Comparison of ENCODE assay signal across 20 cellular contexts in genomic region chr1:114720492-114720891, GRCh38. TPM values are rescaled to one million over a fixed set of nuclear protein-coding genes. Genes with fewer than 3 reads are reported as not detected.
DNase-seq lines count a peak whose midpoint lies in the region; ATAC-seq and TF ChIP-seq lines count a peak whose summit lies in the region.
"Had no signal": no experiment of that assay in that cellular context is flagged by ENCODE, and none has a peak within 500 bp of the region (broad histone marks: within the 10 kb centered on the region; RNA-seq: fewer than 3 reads in every experiment).

No MANE protein-coding gene starts in this region.

- H3K27ac Mint-ChIP-seq in activated T-cell treated with anti-CD3 and anti-CD28 coated beads, Interleukin-2, amount 50 U/mL, for 72 hours = peak overlapping the region; percentile 77
- peak overlapping the region; percentile 10 for H3K27ac Mint-ChIP-seq in activated T-helper 17 cell treated with anti-CD3 and anti-CD28 coated beads, Interleukin-2, amount 50 U/mL, for 72 hours
- H3K27ac Mint-ChIP-seq in stimulated activated effector memory CD8-positive, alpha-beta T cell treated with anti-CD3 and anti-CD28 coated beads, Interleukin-12 subunit alpha, Interleukin-12 subunit beta, amount 100 ng/mL, for 72 hours = peak overlapping the region; percentile 56
- H3K27ac Mint-ChIP-seq in CD8-positive, alpha-beta memory T cell = peak overlapping the region in 4 of 8 donors; percentile 15 to 61 (median 46)

- no peaks in the 10 kb centered on the region for H3K9me3 Mint-ChIP-seq in activated T-cell treated with anti-CD3 and anti-CD28 coated beads, Interleukin-2, amount 50 U/mL, for 72 hours
- no peaks in the 10 kb centered on the region for H3K9me3 Mint-ChIP-seq in activated T-cell treated with anti-CD3 and anti-CD28 coated beads, Interleukin-2, amount 50 U/mL, for 4 hours
- H3K9me3 Mint-ChIP-seq in activated T-helper 17 cell treated with anti-CD3 and anti-CD28 coated beads, Interleukin-2, amount 50 U/mL, for 72 hours = no peaks in the 10 kb centered on the region
- no peaks in the 10 kb centered on the region for H3K9me3 Mint-ChIP-seq in stimulated activated effector memory CD8-positive, alpha-beta T cell treated with anti-CD3 and anti-CD28 coated beads, Interleukin-12 subunit alpha, Interleukin-12 subunit beta, amount 100 ng/mL, for 72 hours
- H3K9me3 Mint-ChIP-seq in CD8-positive, alpha-beta memory T cell = no peaks in the 10 kb centered on the region

- H3K36me3 Mint-ChIP-seq in activated T-cell treated with anti-CD3 and anti-CD28 coated beads, Interleukin-2, amount 50 U/mL, for 72 hours (ENCODE audit: insufficient read depth in 2 of 2) = peaks cover 14 to 40% of the 10 kb centered on the region in 2 donors
- peaks cover 63% of the 10 kb centered on the region for H3K36me3 Mint-ChIP-seq in activated T-cell treated with anti-CD3 and anti-CD28 coated beads, Interleukin-2, amount 50 U/mL, for 4 hours (ENCODE audit: insufficient read depth)
- H3K36me3 Mint-ChIP-seq in activated T-helper 17 cell treated with anti-CD3 and anti-CD28 coated beads, Interleukin-2, amount 50 U/mL, for 72 hours (ENCODE audit: low read depth) = peaks cover 100% of the 10 kb centered on the region
- H3K36me3 Mint-ChIP-seq in stimulated activated effector memory CD8-positive, alpha-beta T cell treated with anti-CD3 and anti-CD28 coated beads, Interleukin-12 subunit alpha, Interleukin-12 subunit beta, amount 100 ng/mL, for 72 hours = peaks cover 100% of the 10 kb centered on the region
- peaks cover 6 to 88% (median 32%) of the 10 kb centered on the region in 3 donors for H3K36me3 Mint-ChIP-seq in CD8-positive, alpha-beta memory T cell

- ATAC-seq in activated T-cell treated with anti-CD3 and anti-CD28 coated beads, Interleukin-2, amount 50 U/mL, for 72 hours (replicated peaks in 1 of 2) = no peak
- ATAC-seq in activated T-cell treated with anti-CD3 and anti-CD28 coated beads, Interleukin-2, amount 50 U/mL, for 4 hours = no peak
- no peak for ATAC-seq in activated T-helper 17 cell treated with anti-CD3 and anti-CD28 coated beads, Interleukin-2, amount 50 U/mL, for 72 hours (replicated peaks)
- ATAC-seq in stimulated activated effector memory CD8-positive, alpha-beta T cell treated with anti-CD3 and anti-CD28 coated beads, Interleukin-12 subunit alpha, Interleukin-12 subunit beta, amount 100 ng/mL, for 72 hours = no peak
- ATAC-seq: A549, HCT116 had no signal

- CTCF ChIA-PET in CD8-positive, alpha-beta memory T cell (lab: Charles Lee) = interaction anchor here (0.9 kb wide), 1 partner anchor 60 kb away, joined by 3 read pairs; the partner anchor contains the start of gene SIKE1

- TF ChIP-seq RAD21 in liver (IDR thresholded peaks at IDR 0.05) = peak; percentile 31 to 43

- no peaks in the 10 kb centered on the region for H3K27me3 ChIP-seq in liver (ENCODE audit: control insufficient read depth in 4 of 4, insufficient read depth in 4 of 4, low read length in 3 of 4)
- H3K27me3 ChIP-seq in dorsolateral prefrontal cortex = no peaks in the 10 kb centered on the region
- no peaks in the 10 kb centered on the region for H3K27me3 ChIP-seq in CD8-positive, alpha-beta memory T cell (ENCODE audit: insufficient read depth, low read length, poor library complexity, severe bottlenecking)

- peaks cover 10 to 58% (median 41%) of the 10 kb centered on the region in 4 donors for H3K36me3 ChIP-seq in liver (ENCODE audit: control insufficient read depth in 4 of 4, insufficient read depth in 3 of 4, low read depth in 1 of 4, low read length in 3 of 4)
- H3K36me3 ChIP-seq in CD8-positive, alpha-beta memory T cell (ENCODE audit: insufficient read depth, low read length) = peaks cover 60% of the 10 kb centered on the region

- POLR2A ChIA-PET in CD8-positive, alpha-beta memory T cell (lab: Charles Lee) = no interaction called here

- H3K4me1 ChIP-seq in liver (ENCODE audit: control insufficient read depth in 4 of 4, insufficient read depth in 4 of 4, low read length in 3 of 4) = peaks cover 11 to 56% (median 46%) of the 10 kb centered on the region in 4 donors
- peaks cover 15% of the 10 kb centered on the region for H3K4me1 ChIP-seq in CD8-positive, alpha-beta memory T cell (ENCODE audit: insufficient read depth, low read length)

- peaks cover 29% of the 10 kb centered on the region for H3K4me1 Mint-ChIP-seq in activated T-cell treated with anti-CD3 and anti-CD28 coated beads, Interleukin-2, amount 50 U/mL, for 72 hours (ENCODE audit: low read depth)
- peaks cover 19% of the 10 kb centered on the region for H3K4me1 Mint-ChIP-seq in activated T-cell treated with anti-CD3 and anti-CD28 coated beads, Interleukin-2, amount 50 U/mL, for 4 hours (ENCODE audit: low read depth)
- peaks cover 11% of the 10 kb centered on the region for H3K4me1 Mint-ChIP-seq in activated T-helper 17 cell treated with anti-CD3 and anti-CD28 coated beads, Interleukin-2, amount 50 U/mL, for 72 hours
- peaks cover 21% of the 10 kb centered on the region for H3K4me1 Mint-ChIP-seq in stimulated activated effector memory CD8-positive, alpha-beta T cell treated with anti-CD3 and anti-CD28 coated beads, Interleukin-12 subunit alpha, Interleukin-12 subunit beta, amount 100 ng/mL, for 72 hours
- H3K4me1 Mint-ChIP-seq in CD8-positive, alpha-beta memory T cell = peaks cover 14 to 23% (median 20%) of the 10 kb centered on the region in 3 donors

- TF ChIP-seq CTCF in liver (IDR thresholded peaks at IDR 0.05; ENCODE audit: low read depth, low read length, missing input control) (no peak), dorsolateral prefrontal cortex (IDR thresholded peaks at IDR 0.05 in 54 of 56, conservative IDR thresholded peaks at IDR 0.05 in 2 of 56; ENCODE audit: low read depth in 1 of 56, partially characterized antibody in 56 of 56) (no peak)

- H3K27me3 Mint-ChIP-seq in activated T-cell treated with anti-CD3 and anti-CD28 coated beads, Interleukin-2, amount 50 U/mL, for 72 hours (ENCODE audit: low read depth) = no peaks in the 10 kb centered on the region
- no peaks in the 10 kb centered on the region for H3K27me3 Mint-ChIP-seq in activated T-cell treated with anti-CD3 and anti-CD28 coated beads, Interleukin-2, amount 50 U/mL, for 4 hours (ENCODE audit: low read depth)
- H3K27me3 Mint-ChIP-seq in activated T-helper 17 cell treated with anti-CD3 and anti-CD28 coated beads, Interleukin-2, amount 50 U/mL, for 72 hours = no peaks in the 10 kb centered on the region
- H3K27me3 Mint-ChIP-seq in CD8-positive, alpha-beta memory T cell = no peaks in the 10 kb centered on the region

- no peak overlapping the region for H3K9ac ChIP-seq in liver (ENCODE audit: low read depth in 1 of 2, low read length in 2 of 2)

- 35% methylated on average over 4 of the region's 4 CpGs for WGBS in liver

- intact Hi-C loops in dorsolateral prefrontal cortex (cut with DNase I) = no loop called here

- H3K4me3 Mint-ChIP-seq in activated T-cell treated with anti-CD3 and anti-CD28 coated beads, Interleukin-2, amount 50 U/mL, for 72 hours = no peak overlapping the region
- H3K4me3 Mint-ChIP-seq in activated T-cell treated with anti-CD3 and anti-CD28 coated beads, Interleukin-2, amount 50 U/mL, for 4 hours = no peak overlapping the region
- H3K4me3 Mint-ChIP-seq in activated T-helper 17 cell treated with anti-CD3 and anti-CD28 coated beads, Interleukin-2, amount 50 U/mL, for 72 hours = no peak overlapping the region
- no peak overlapping the region for H3K4me3 Mint-ChIP-seq in stimulated activated effector memory CD8-positive, alpha-beta T cell treated with anti-CD3 and anti-CD28 coated beads, Interleukin-12 subunit alpha, Interleukin-12 subunit beta, amount 100 ng/mL, for 72 hours
- H3K4me3 Mint-ChIP-seq in CD8-positive, alpha-beta memory T cell = peak overlapping the region in 1 of 7 donors; percentile 14

- H3K27ac ChIP-seq in liver (ENCODE audit: low read depth in 1 of 2, low read length in 2 of 2) (peak overlapping the region; percentile 48 to 59), dorsolateral prefrontal cortex (no peak overlapping the region)
- no peak overlapping the region for H3K27ac ChIP-seq in CD8-positive, alpha-beta memory T cell (ENCODE audit: low read depth, low read length)
- H3K27ac ChIP-seq: A549, C4-2B, HL-60 had no signal

- no peaks in the 10 kb centered on the region for H3K9me3 ChIP-seq in liver (ENCODE audit: control insufficient read depth in 4 of 4, low read length in 3 of 4)
- H3K9me3 ChIP-seq in CD8-positive, alpha-beta memory T cell (ENCODE audit: low read length) = no peaks in the 10 kb centered on the region
- H3K9me3 ChIP-seq: A549 had no signal

- H3K4me3 ChIP-seq in liver (ENCODE audit: low read depth in 1 of 3, low read length in 3 of 3) (no peak overlapping the region), dorsolateral prefrontal cortex (no peak overlapping the region)
- no peak overlapping the region for H3K4me3 ChIP-seq in CD8-positive, alpha-beta memory T cell (ENCODE audit: low read length)
- H3K4me3 ChIP-seq: A549 had no signal

- no peak for DNase-seq in activated T-cell treated with anti-CD3 and anti-CD28 coated beads, Interleukin-2, amount 50 U/mL, for 72 hours
- no peak for DNase-seq in activated T-cell treated with anti-CD3 and anti-CD28 coated beads, Interleukin-2, amount 50 U/mL, for 4 hours
- DNase-seq in stimulated activated effector memory CD8-positive, alpha-beta T cell treated with anti-CD3 and anti-CD28 coated beads, Interleukin-12 subunit alpha, Interleukin-12 subunit beta, amount 100 ng/mL, for 72 hours (ENCODE audit: low spot score in 2 of 2) = no peak
- DNase-seq in dorsolateral prefrontal cortex (no peak), mesenteric fat pad (ENCODE audit: low spot score) (no peak)
- DNase-seq in CD8-positive, alpha-beta memory T cell = no peak
- DNase-seq: DMS79, KG1, NCI-H1048, NCI-H226, NCI-H526, OCI-M1 had no signal

RNA-seq across cellular contexts. Expression of gene NRAS, which starts 3.9 kb away (rescaled TPM):
- 10 to 100 TPM; 63.8 to 73.6 TPM for total RNA-seq in activated T-cell treated with anti-CD3 and anti-CD28 coated beads, Interleukin-2, amount 50 U/mL, for 72 hours
- 10 to 100 TPM; 64.5 to 70.3 (median 67.6) TPM for total RNA-seq in activated T-cell treated with anti-CD3 and anti-CD28 coated beads, Interleukin-2, amount 50 U/mL, for 4 hours
- 10 to 100 TPM; 45.5 to 54.8 TPM for total RNA-seq in activated T-helper 17 cell treated with anti-CD3 and anti-CD28 coated beads, Interleukin-2, amount 50 U/mL, for 72 hours
- total RNA-seq in liver (10 to 100 TPM; 17.7 to 36.0 TPM), dorsolateral prefrontal cortex (10 to 100 TPM; 10.6 to 20.9 (median 16.0) TPM), mesenteric fat pad (32.3 TPM)
- 1 to 10 TPM; 6.7 to 9.1 TPM for polyA plus RNA-seq in liver
- 10 to 100 TPM; 77.6 to 78.2 TPM for total RNA-seq in CD8-positive, alpha-beta memory T cell
- polyA plus RNA-seq in CD8-positive, alpha-beta memory T cell = 27.1 TPM

RNA-seq across cellular contexts. Expression of gene AMPD1, which starts 25.1 kb away (rescaled TPM):
- total RNA-seq in activated T-cell treated with anti-CD3 and anti-CD28 coated beads, Interleukin-2, amount 50 U/mL, for 72 hours = under 1 TPM in 1 of 2 donors, not detected in 1; 0.17 TPM
- not detected for total RNA-seq in activated T-cell treated with anti-CD3 and anti-CD28 coated beads, Interleukin-2, amount 50 U/mL, for 4 hours
- not detected for total RNA-seq in activated T-helper 17 cell treated with anti-CD3 and anti-CD28 coated beads, Interleukin-2, amount 50 U/mL, for 72 hours
- total RNA-seq in liver = not detected
- polyA plus RNA-seq in liver = under 1 TPM in 1 of 2 donors, not detected in 1; 0.03 TPM
- not detected for total RNA-seq in dorsolateral prefrontal cortex
- total RNA-seq in mesenteric fat pad = not detected
- not detected for total RNA-seq in CD8-positive, alpha-beta memory T cell
- not detected for polyA plus RNA-seq in CD8-positive, alpha-beta memory T cell
- total RNA-seq: G401, M059J had no signal
- polyA plus RNA-seq: A549 had no signal

RNA-seq across cellular contexts. Expression of gene CSDE1, which starts 37.3 kb away (rescaled TPM):
- total RNA-seq in activated T-cell treated with anti-CD3 and anti-CD28 coated beads, Interleukin-2, amount 50 U/mL, for 72 hours = 100 to 1,000 TPM; 478 to 479 TPM
- total RNA-seq in activated T-cell treated with anti-CD3 and anti-CD28 coated beads, Interleukin-2, amount 50 U/mL, for 4 hours = 100 to 1,000 TPM; 460 to 486 (median 469) TPM
- total RNA-seq in activated T-helper 17 cell treated with anti-CD3 and anti-CD28 coated beads, Interleukin-2, amount 50 U/mL, for 72 hours = 100 to 1,000 TPM; 465 to 604 TPM
- total RNA-seq in liver (100 to 1,000 TPM; 178 to 376 TPM), dorsolateral prefrontal cortex (100 to 1,000 TPM; 340 to 487 (median 404) TPM), mesenteric fat pad (715 TPM)
- polyA plus RNA-seq in liver = 10 to 100 TPM; 63.7 to 84.7 TPM
- total RNA-seq in CD8-positive, alpha-beta memory T cell = 100 to 1,000 TPM; 481 to 513 TPM
- 357 TPM for polyA plus RNA-seq in CD8-positive, alpha-beta memory T cell

RNA-seq across cellular contexts. Expression of gene DENND2C, which starts 50.6 kb away (rescaled TPM):
- total RNA-seq in activated T-cell treated with anti-CD3 and anti-CD28 coated beads, Interleukin-2, amount 50 U/mL, for 72 hours = 1 to 10 TPM in 1 of 2 donors, under 1 TPM in 1; 0.88 to 2.2 TPM
- total RNA-seq in activated T-cell treated with anti-CD3 and anti-CD28 coated beads, Interleukin-2, amount 50 U/mL, for 4 hours = under 1 TPM; 0.20 to 0.27 (median 0.21) TPM
- total RNA-seq in activated T-helper 17 cell treated with anti-CD3 and anti-CD28 coated beads, Interleukin-2, amount 50 U/mL, for 72 hours = 1 to 10 TPM; 1.0 to 1.4 TPM
- 1 to 10 TPM; 1.3 to 5.6 TPM for total RNA-seq in liver
- 1 to 10 TPM; 1.9 to 4.9 TPM for polyA plus RNA-seq in liver
- 1 to 10 TPM in 103 of 120 experiments, under 1 TPM in 17; 0.66 to 3.0 (median 1.3) TPM for total RNA-seq in dorsolateral prefrontal cortex
- 2.6 TPM for total RNA-seq in mesenteric fat pad
- total RNA-seq in CD8-positive, alpha-beta memory T cell = under 1 TPM; 0.59 to 0.75 TPM
- polyA plus RNA-seq in CD8-positive, alpha-beta memory T cell = 0.47 TPM

RNA-seq across cellular contexts. Expression of gene SIKE1, which starts 60.0 kb away (rescaled TPM):
- 10 to 100 TPM; 55.7 to 64.7 TPM for total RNA-seq in activated T-cell treated with anti-CD3 and anti-CD28 coated beads, Interleukin-2, amount 50 U/mL, for 72 hours
- 10 to 100 TPM; 69.2 to 84.7 (median 77.5) TPM for total RNA-seq in activated T-cell treated with anti-CD3 and anti-CD28 coated beads, Interleukin-2, amount 50 U/mL, for 4 hours
- total RNA-seq in activated T-helper 17 cell treated with anti-CD3 and anti-CD28 coated beads, Interleukin-2, amount 50 U/mL, for 72 hours = 10 to 100 TPM; 55.9 to 86.3 TPM
- 10 to 100 TPM; 23.2 to 40.4 TPM for total RNA-seq in liver
- polyA plus RNA-seq in liver = 10 to 100 TPM; 12.0 to 22.0 TPM
- total RNA-seq in dorsolateral prefrontal cortex = 10 to 100 TPM; 19.8 to 45.5 (median 30.5) TPM
- 34.8 TPM for total RNA-seq in mesenteric fat pad
- 10 to 100 TPM; 66.0 to 70.3 TPM for total RNA-seq in CD8-positive, alpha-beta memory T cell
- polyA plus RNA-seq in CD8-positive, alpha-beta memory T cell = 29.7 TPM

Comparison
In these comparisons a context has a peak if more than half of its experiments do, and no peak if none do; other contexts are left out.
1. H3K27ac ChIP-seq: peak in liver (2 of 2); none in dorsolateral prefrontal cortex (0 of 59) and CD8-positive, alpha-beta memory T cell (single experiment).